Comparison of ENCODE assay signal across 1 cellular context in genomic region chr3:182325213-182325941, GRCh38.
TF ChIP-seq lines count a peak whose summit lies in the region.

No MANE protein-coding gene starts in this region.

TF ChIP-seq in GM23338, 12 proteins besides CTCF, POLR2A, EP300 and RAD21 (continued from another document):
- TF ChIP-seq ZNF462 (CRISPR knock-in tag; IDR thresholded peaks at IDR 0.05) (no peak), EZH2 (IDR thresholded peaks at IDR 0.05; ENCODE audit: low read depth, unreplicated experiment) (no peak), CREB1 (CRISPR knock-in tag; IDR thresholded peaks at IDR 0.05; ENCODE audit: low read depth) (no peak), REST (IDR thresholded peaks at IDR 0.05; ENCODE audit: unreplicated experiment) (no peak)
